In genomic region chr1:112721966-112722524, GRCh38 we compare ENCODE assay signal across 2 cellular contexts.
TF ChIP-seq lines count a peak whose summit lies in the region.

No MANE protein-coding gene starts in this region.

TF ChIP-seq in GM23338, 12 proteins besides CTCF, POLR2A, EP300 and RAD21:
- TF ChIP-seq POLR2AphosphoS5 (IDR thresholded peaks at IDR 0.05; ENCODE audit: low read depth), result no peak
- no peak for TF ChIP-seq ZNF114 (CRISPR knock-in tag; IDR thresholded peaks at IDR 0.05)
- TF ChIP-seq ETS1 (IDR thresholded peaks at IDR 0.05), result no peak
- TF ChIP-seq CREB1 (CRISPR knock-in tag; IDR thresholded peaks at IDR 0.05; ENCODE audit: low read depth), result no peak
- TF ChIP-seq STAT1 (IDR thresholded peaks at IDR 0.05; ENCODE audit: unreplicated experiment), result no peak
- no peak for TF ChIP-seq EZH2 (IDR thresholded peaks at IDR 0.05; ENCODE audit: low read depth, unreplicated experiment)
- no peak for TF ChIP-seq EZH2phosphoT487 (IDR thresholded peaks at IDR 0.05; ENCODE audit: unreplicated experiment)

TF ChIP-seq in H1, 55 proteins besides CTCF, POLR2A, EP300 and RAD21:
- TF ChIP-seq RFX5 (IDR thresholded peaks at IDR 0.05; ENCODE audit: borderline replicate concordance, low read depth, low read length) (no peak), EZH2 (IDR thresholded peaks at IDR 0.05; ENCODE audit: low read depth, low read length, severe bottlenecking) (no peak)
